In the genomic region with DNA sequence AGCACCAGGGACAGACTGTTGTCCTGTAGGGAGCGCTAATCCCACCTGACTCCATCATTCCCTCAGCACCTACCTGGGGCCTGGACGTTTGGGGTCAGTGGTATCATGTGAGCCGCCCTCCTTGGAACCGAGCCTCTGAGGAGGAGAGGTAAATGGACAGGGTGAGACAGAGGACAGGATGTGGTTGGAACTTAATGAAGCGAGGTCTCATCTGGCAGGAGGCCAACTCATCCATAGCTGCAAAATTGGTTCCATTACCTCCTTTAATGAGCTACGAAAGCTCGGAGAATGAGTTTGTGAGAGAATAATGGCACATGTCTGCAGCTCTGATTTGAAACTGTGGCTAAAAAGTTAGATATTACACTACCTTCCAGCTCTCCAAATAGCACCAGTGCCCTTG, we compare ENCODE assay signal across 12 cellular contexts. TPM values are rescaled to one million over a fixed set of nuclear protein-coding genes. Genes with fewer than 3 reads are reported as not detected.
A peak's percentile ranks its signal among the peaks of the same experiment; 100 is the strongest.
DNase-seq lines count a peak whose midpoint lies in the region; ATAC-seq lines count a peak whose summit lies in the region.
"Had no signal": no experiment of that assay in that cellular context is flagged by ENCODE, and none has a peak within 500 bp of the region (broad histone marks: within the 10 kb centered on the region; RNA-seq: fewer than 3 reads in every experiment).

No MANE protein-coding gene starts in this region.

- peaks cover 85% of the 10 kb centered on the region for H3K36me3 ChIP-seq in KOPT-K1 (ENCODE audit: insufficient read depth, low read length)
- no peaks in the 10 kb centered on the region for H3K36me3 ChIP-seq in naive thymus-derived CD4-positive, alpha-beta T cell (ENCODE audit: control insufficient read depth in 2 of 3, insufficient read depth in 3 of 3, low read length in 3 of 3)
- H3K36me3 ChIP-seq: Peyer's patch had no signal

- peaks cover 75% of the 10 kb centered on the region for H3K4me1 Mint-ChIP-seq in T-helper 2 cell treated with Interferon-gamma antibody and Interleukin-4, amounts not matched to agents 5 μg/mL and 100 μg/mL, for 36 hours (ENCODE audit: low read depth)
- peaks cover 66 to 95% (median 85%) of the 10 kb centered on the region in 7 donors for H3K4me1 Mint-ChIP-seq in naive thymus-derived CD4-positive, alpha-beta T cell

- intact Hi-C loops in naive thymus-derived CD4-positive, alpha-beta T cell (cut with micrococcal nuclease) = no loop called here

- peak overlapping the region; percentile 14 for H3K27ac ChIP-seq in KOPT-K1 (ENCODE audit: low read depth, low read length, poor library complexity, severe bottlenecking)
- H3K27ac ChIP-seq in naive thymus-derived CD4-positive, alpha-beta T cell (ENCODE audit: low read depth, low read length) = no peak overlapping the region
- H3K27ac ChIP-seq: coronary artery, Peyer's patch had no signal

- CTCF ChIA-PET in naive thymus-derived CD4-positive, alpha-beta T cell (lab: Charles Lee) = interaction anchor here (1.2 kb wide), 1 partner anchor 22 kb away, joined by 5 read pairs; no protein-coding TSS in a partner anchor

- H3K4me3 ChIP-seq in naive thymus-derived CD4-positive, alpha-beta T cell (ENCODE audit: low read length) = no peak overlapping the region
- H3K4me3 ChIP-seq: coronary artery, Peyer's patch had no signal

- H3K9me3 Mint-ChIP-seq in T-helper 2 cell treated with Interferon-gamma antibody and Interleukin-4, amounts not matched to agents 5 μg/mL and 100 μg/mL, for 36 hours = no peaks in the 10 kb centered on the region
- peaks cover 0 to 2% (median 0%) of the 10 kb centered on the region in 11 donors for H3K9me3 Mint-ChIP-seq in naive thymus-derived CD4-positive, alpha-beta T cell

- POLR2A ChIA-PET in naive thymus-derived CD4-positive, alpha-beta T cell (lab: Charles Lee) = no interaction called here

- no peaks in the 10 kb centered on the region for H3K9me3 ChIP-seq in KOPT-K1 (ENCODE audit: insufficient read depth, low read length, poor library complexity, severe bottlenecking)
- H3K9me3 ChIP-seq in naive thymus-derived CD4-positive, alpha-beta T cell (ENCODE audit: control insufficient read depth in 2 of 3, low read length in 3 of 3) = no peaks in the 10 kb centered on the region
- H3K9me3 ChIP-seq: Peyer's patch had no signal

- no peaks in the 10 kb centered on the region for H3K27me3 Mint-ChIP-seq in T-helper 2 cell treated with Interferon-gamma antibody and Interleukin-4, amounts not matched to agents 5 μg/mL and 100 μg/mL, for 36 hours (ENCODE audit: low read depth)
- no peaks in the 10 kb centered on the region for H3K27me3 Mint-ChIP-seq in naive thymus-derived CD4-positive, alpha-beta T cell

- peak overlapping the region; percentile 85 for H3K27ac Mint-ChIP-seq in T-helper 2 cell treated with Interferon-gamma antibody and Interleukin-4, amounts not matched to agents 5 μg/mL and 100 μg/mL, for 36 hours
- H3K27ac Mint-ChIP-seq in naive thymus-derived CD4-positive, alpha-beta T cell = peak overlapping the region in 8 of 9 donors; percentile 28 to 78 (median 69)

- peaks cover 54% of the 10 kb centered on the region for H3K36me3 Mint-ChIP-seq in T-helper 2 cell treated with Interferon-gamma antibody and Interleukin-4, amounts not matched to agents 5 μg/mL and 100 μg/mL, for 36 hours (ENCODE audit: low read depth)
- peaks cover 0 to 22% (median 0%) of the 10 kb centered on the region in 5 donors for H3K36me3 Mint-ChIP-seq in naive thymus-derived CD4-positive, alpha-beta T cell

- no peaks in the 10 kb centered on the region for H3K27me3 ChIP-seq in naive thymus-derived CD4-positive, alpha-beta T cell (ENCODE audit: control insufficient read depth in 2 of 2, insufficient read depth in 2 of 2, low read length in 2 of 2)
- H3K27me3 ChIP-seq: Peyer's patch had no signal

- peaks cover 36 to 57% of the 10 kb centered on the region in 2 donors for H3K4me1 ChIP-seq in naive thymus-derived CD4-positive, alpha-beta T cell (ENCODE audit: control insufficient read depth in 2 of 2, insufficient read depth in 2 of 2, low read length in 2 of 2)

- ATAC-seq in naive thymus-derived CD4-positive, alpha-beta T cell = no peak
- ATAC-seq in GM21529 (IDR thresholded peaks at IDR 0.05; ENCODE audit: unreplicated experiment) (no peak), HG03095 (IDR thresholded peaks at IDR 0.05; ENCODE audit: unreplicated experiment) (no peak), GM18868 (IDR thresholded peaks at IDR 0.05; ENCODE audit: unreplicated experiment) (no peak)

- DNase-seq in NCI-H2171 treated with DMSO at 0.1 percent for 48 hours (lab: John Stamatoyannopoulos, UW) (peak; percentile 20), NCI-H2171 (lab: John Stamatoyannopoulos, UW) (no peak)
- DNase-seq in T-helper 2 cell treated with Interferon-gamma antibody and Interleukin-4, amounts not matched to agents 5 μg/mL and 100 μg/mL, for 36 hours (ENCODE audit: low spot score) = no peak
- DNase-seq in naive thymus-derived CD4-positive, alpha-beta T cell = no peak
- DNase-seq: activated gamma-delta T cell treated with Interleukin-2 at 50 U/mL for 16 hours, NCI-H1048, Peyer's patch had no signal

- peak overlapping the region; percentile 61 for H3K4me3 Mint-ChIP-seq in T-helper 2 cell treated with Interferon-gamma antibody and Interleukin-4, amounts not matched to agents 5 μg/mL and 100 μg/mL, for 36 hours
- H3K4me3 Mint-ChIP-seq in naive thymus-derived CD4-positive, alpha-beta T cell = peak overlapping the region in 2 of 10 donors; percentile 39 to 42

RNA-seq across cellular contexts. Expression of gene MAPKAPK3, which starts 14.0 kb away (rescaled TPM):
- 100 to 1,000 TPM in 1 of 5 experiments, 10 to 100 TPM in 4; 26.7 to 196 (median 37.7) TPM for total RNA-seq in naive thymus-derived CD4-positive, alpha-beta T cell
- 10 to 100 TPM; 53.4 to 54.1 TPM for polyA plus RNA-seq in naive thymus-derived CD4-positive, alpha-beta T cell

RNA-seq across cellular contexts. Expression of gene CISH, which starts 19.3 kb away (rescaled TPM):
- total RNA-seq in naive thymus-derived CD4-positive, alpha-beta T cell = 100 to 1,000 TPM in 1 of 5 experiments, 10 to 100 TPM in 4; 10.9 to 486 (median 28.5) TPM
- polyA plus RNA-seq in naive thymus-derived CD4-positive, alpha-beta T cell = 100 to 1,000 TPM; 134 to 150 TPM

RNA-seq across cellular contexts. Expression of gene DOCK3, which starts 43.8 kb away (rescaled TPM):
- total RNA-seq in naive thymus-derived CD4-positive, alpha-beta T cell = 1 to 10 TPM; 1.5 to 2.9 (median 1.9) TPM
- polyA plus RNA-seq in naive thymus-derived CD4-positive, alpha-beta T cell = under 1 TPM; 0.19 to 0.26 TPM
